In the genomic region with DNA sequence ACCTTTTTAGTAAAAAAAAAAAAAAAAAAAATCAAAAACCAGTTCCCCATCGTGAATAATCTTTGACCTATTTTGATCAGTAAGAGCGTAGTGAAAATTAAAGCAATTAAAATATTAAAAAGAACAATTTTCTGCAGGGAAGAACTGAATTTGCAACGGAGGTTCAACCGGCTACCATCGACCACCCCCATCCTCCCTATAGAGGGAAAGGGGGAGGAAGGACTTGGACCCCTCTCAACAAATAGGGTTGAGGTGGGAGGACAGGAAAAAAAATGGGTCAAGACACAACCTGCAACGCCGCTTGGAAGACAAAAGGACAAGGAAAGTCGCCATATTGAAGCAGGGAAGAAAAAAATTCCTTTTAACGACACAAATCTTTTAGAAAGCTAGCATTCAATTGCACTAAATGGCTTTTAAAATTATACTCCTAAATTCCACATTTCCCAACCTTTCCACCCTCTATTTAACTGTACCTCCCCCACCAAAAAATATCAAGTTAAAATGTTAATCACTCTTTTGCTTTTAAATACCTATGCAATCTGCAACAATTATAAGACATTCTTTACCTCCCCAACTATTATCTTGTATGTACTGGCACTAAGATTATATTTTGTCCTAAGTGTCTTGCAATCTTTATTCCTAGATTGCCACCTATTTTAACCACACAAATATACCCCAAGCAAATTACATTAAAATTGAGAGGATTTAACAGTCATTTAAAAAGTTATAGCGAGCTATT, we compare ENCODE assay signal across 8 cellular contexts. TPM values are rescaled to one million over a fixed set of nuclear protein-coding genes. Genes with fewer than 3 reads are reported as not detected.
DNase-seq lines count a peak whose midpoint lies in the region; ATAC-seq, FAIRE-seq and TF ChIP-seq lines count a peak whose summit lies in the region.

No MANE protein-coding gene starts in this region.

- CTCF ChIA-PET in HEK293T (lab: Yijun Ruan, JAX) = interaction anchor here (0.6 to 0.7 kb wide), 4 partner anchors 18 to 162 kb away, joined by 3 to 5 read pairs (median 4); no protein-coding TSS in a partner anchor
- CTCF ChIA-PET in activated naive CD4-positive, alpha-beta T cell treated with anti-CD3 and anti-CD28 coated beads for 36 hours (lab: Charles Lee) = interaction anchor here (0.6 to 3.7 kb wide), 8 partner anchors 57 to 149 kb away, joined by 3 to 22 read pairs (median 4); a partner anchor contains a TSS

- H3K27me3 ChIP-seq in BLaER1 treated with 17β-estradiol and CSF1 and Interleukin-3, amounts not matched to agents 10 nM and 100 nM = no peaks in the 10 kb centered on the region
- H3K27me3 ChIP-seq in gastroesophageal sphincter = no peaks in the 10 kb centered on the region

- H3K4me1 ChIP-seq in BLaER1 treated with 17β-estradiol and CSF1 and Interleukin-3, amounts not matched to agents 10 nM and 100 nM = peaks cover 51 to 58% (median 54%) of the 10 kb centered on the region in 10 experiments
- H3K4me1 ChIP-seq in gastroesophageal sphincter = peaks cover 35 to 63% (median 36%) of the 10 kb centered on the region in 3 donors

- no peak for TF ChIP-seq EP300 in gastroesophageal sphincter (IDR thresholded peaks at IDR 0.05)

- peak in 1 of 4 experiments; percentile 5 for TF ChIP-seq CTCF in gastroesophageal sphincter (IDR thresholded peaks at IDR 0.05)
- no peak for TF ChIP-seq CTCF in D721Med (IDR thresholded peaks at IDR 0.05; ENCODE audit: insufficient read depth, missing control alignments)

- peak overlapping the region; percentile 87 to 98 (median 94) for H3K4me2 ChIP-seq in BLaER1 treated with 17β-estradiol and CSF1 and Interleukin-3, amounts not matched to agents 10 nM and 100 nM

- no peaks in the 10 kb centered on the region; a peak in 1 of 22 replicates for H3K9me3 ChIP-seq in BLaER1 treated with 17β-estradiol and CSF1 and Interleukin-3, amounts not matched to agents 10 nM and 100 nM (replicated peaks in 1 of 11)
- H3K9me3 ChIP-seq in gastroesophageal sphincter = no peaks in the 10 kb centered on the region

- peaks cover 51% of the 10 kb centered on the region for H3K4me1 Mint-ChIP-seq in activated naive CD4-positive, alpha-beta T cell treated with anti-CD3 and anti-CD28 coated beads for 36 hours (ENCODE audit: low read depth)

- H3K9ac ChIP-seq in BLaER1 treated with 17β-estradiol and CSF1 and Interleukin-3, amounts not matched to agents 10 nM and 100 nM = peak overlapping the region; percentile 97 to 99 (median 99)

- POLR2A ChIA-PET in HEK293T (lab: Yijun Ruan, JAX) = interaction anchor here (0.6 to 4.8 kb wide), 44 partner anchors 9 to 885 kb away, joined by 3 to 90 read pairs (median 4); a partner anchor contains a TSS

- H3K4me3 ChIP-seq in BLaER1 treated with 17β-estradiol and CSF1 and Interleukin-3, amounts not matched to agents 10 nM and 100 nM = peak overlapping the region; percentile 71 to 92 (median 84)
- peak overlapping the region; percentile 76 to 85 for H3K4me3 ChIP-seq in gastroesophageal sphincter

- no peaks in the 10 kb centered on the region for H3K27me3 Mint-ChIP-seq in activated naive CD4-positive, alpha-beta T cell treated with anti-CD3 and anti-CD28 coated beads for 36 hours (ENCODE audit: low read depth)

- no peaks in the 10 kb centered on the region for H3K9me3 Mint-ChIP-seq in activated naive CD4-positive, alpha-beta T cell treated with anti-CD3 and anti-CD28 coated beads for 36 hours

- FAIRE-seq in D721Med (lab: Jason Lieb, UNC) = no peak

- peaks cover 60% of the 10 kb centered on the region for H3K36me3 Mint-ChIP-seq in activated naive CD4-positive, alpha-beta T cell treated with anti-CD3 and anti-CD28 coated beads for 36 hours (ENCODE audit: low read depth)

- TF ChIP-seq POLR2A in gastroesophageal sphincter (IDR thresholded peaks at IDR 0.05) = peak in 1 of 2 donors; percentile 4

- intact Hi-C loops in activated naive CD4-positive, alpha-beta T cell treated with anti-CD3 and anti-CD28 coated beads for 36 hours (cut with micrococcal nuclease) = loop anchor here (1.0 to 10.0 kb wide), 7 partner anchors 44 to 927 kb away; a partner anchor contains a TSS

- H3K27ac Mint-ChIP-seq in activated naive CD4-positive, alpha-beta T cell treated with anti-CD3 and anti-CD28 coated beads for 36 hours = peak overlapping the region; percentile 95

- peaks cover 29 to 70% (median 55%) of the 10 kb centered on the region in 11 experiments for H3K36me3 ChIP-seq in BLaER1 treated with 17β-estradiol and CSF1 and Interleukin-3, amounts not matched to agents 10 nM and 100 nM
- peaks cover 0 to 20% of the 10 kb centered on the region in 2 donors for H3K36me3 ChIP-seq in gastroesophageal sphincter

- 0 to 1% methylated on average over 10 of the region's 10 CpGs for WGBS in gastroesophageal sphincter (ENCODE audit: low coverage in 1 of 2), 2 donors

- ATAC-seq in gastroesophageal sphincter (no peak), GM18868 (IDR thresholded peaks at IDR 0.05; ENCODE audit: unreplicated experiment) (no peak)

- peak overlapping the region; percentile 96 to 99 (median 98) for H3K27ac ChIP-seq in BLaER1 treated with 17β-estradiol and CSF1 and Interleukin-3, amounts not matched to agents 10 nM and 100 nM
- peak overlapping the region; percentile 92 to 99 (median 97) for H3K27ac ChIP-seq in gastroesophageal sphincter

- H3K4me3 Mint-ChIP-seq in activated naive CD4-positive, alpha-beta T cell treated with anti-CD3 and anti-CD28 coated beads for 36 hours = peak overlapping the region; percentile 87

- DNase-seq in HEK293T (ENCODE audit: extremely low spot score) (no peak), NCI-H82 (lab: John Stamatoyannopoulos, UW) (peak; percentile 88), non-pigmented ciliary epithelial cell (ENCODE audit: low read depth) (peak; percentile 53), D721Med (ENCODE audit: insufficient read length, low spot score) (no peak)
- DNase-seq in activated naive CD4-positive, alpha-beta T cell treated with anti-CD3 and anti-CD28 coated beads for 36 hours = peak; percentile 34

- peaks cover 5 to 44% (median 44%) of the 10 kb centered on the region in 11 experiments for H4K20me1 ChIP-seq in BLaER1 treated with 17β-estradiol and CSF1 and Interleukin-3, amounts not matched to agents 10 nM and 100 nM

TF ChIP-seq in HEK293T, 16 proteins besides CTCF, POLR2A, EP300 and RAD21:
- no peak for TF ChIP-seq HDGF (IDR thresholded peaks at IDR 0.05; ENCODE audit: borderline replicate concordance)
- TF ChIP-seq, protein P1, sequence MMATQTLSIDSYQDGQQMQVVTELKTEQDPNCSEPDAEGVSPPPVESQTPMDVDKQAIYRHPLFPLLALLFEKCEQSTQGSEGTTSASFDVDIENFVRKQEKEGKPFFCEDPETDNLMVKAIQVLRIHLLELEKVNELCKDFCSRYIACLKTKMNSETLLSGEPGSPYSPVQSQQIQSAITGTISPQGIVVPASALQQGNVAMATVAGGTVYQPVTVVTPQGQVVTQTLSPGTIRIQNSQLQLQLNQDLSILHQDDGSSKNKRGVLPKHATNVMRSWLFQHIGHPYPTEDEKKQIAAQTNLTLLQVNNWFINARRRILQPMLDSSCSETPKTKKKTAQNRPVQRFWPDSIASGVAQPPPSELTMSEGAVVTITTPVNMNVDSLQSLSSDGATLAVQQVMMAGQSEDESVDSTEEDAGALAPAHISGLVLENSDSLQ (IDR thresholded peaks at IDR 0.05) = no peak
- peak; percentile 42 for TF ChIP-seq NFRKB (IDR thresholded peaks at IDR 0.05)
- no peak for TF ChIP-seq SP1 (IDR thresholded peaks at IDR 0.05)
- TF ChIP-seq ZNF384 (IDR thresholded peaks at IDR 0.05) = peak; percentile 53; the same call in 1 of the 2 replicates
- no peak for TF ChIP-seq CTBP1 (IDR thresholded peaks at IDR 0.05; ENCODE audit: borderline replicate concordance)
- no peak for TF ChIP-seq LEF1 (IDR thresholded peaks at IDR 0.05; ENCODE audit: borderline replicate concordance)
- no peak for TF ChIP-seq ARNT (IDR thresholded peaks at IDR 0.05)
- TF ChIP-seq FOXK2 (IDR thresholded peaks at IDR 0.05) = 0 out of 2 replicates have a peak, but pooled peaks have one; percentile 39
- peak; percentile 32; the same call in 1 of the 2 replicates for TF ChIP-seq ELF4 (IDR thresholded peaks at IDR 0.05)

RNA-seq across cellular contexts. Expression of a gene that starts 1.7 kb away (rescaled TPM):
- total RNA-seq in activated naive CD4-positive, alpha-beta T cell treated with anti-CD3 and anti-CD28 coated beads for 36 hours = 10 to 100 TPM; 47.1 to 49.1 TPM
- 10 to 100 TPM; 26.7 to 50.4 (median 37.9) TPM for total RNA-seq in gastroesophageal sphincter

RNA-seq across cellular contexts. Expression of a gene that starts 2.3 kb away (rescaled TPM):
- total RNA-seq in activated naive CD4-positive, alpha-beta T cell treated with anti-CD3 and anti-CD28 coated beads for 36 hours = 100 to 1,000 TPM; 118 to 120 TPM
- total RNA-seq in gastroesophageal sphincter = 10 to 100 TPM; 35.0 to 41.2 (median 36.7) TPM

RNA-seq across cellular contexts. Expression of a gene that starts 11.3 kb away (rescaled TPM):
- total RNA-seq in activated naive CD4-positive, alpha-beta T cell treated with anti-CD3 and anti-CD28 coated beads for 36 hours = 1 to 10 TPM; 6.9 to 7.5 TPM
- total RNA-seq in gastroesophageal sphincter = 1 to 10 TPM in 3 of 4 donors, under 1 TPM in 1; 0.82 to 2.6 (median 2.1) TPM

RNA-seq across cellular contexts. Expression of a gene that starts 31.5 kb away (rescaled TPM):
- 10 to 100 TPM; 33.6 TPM for total RNA-seq in activated naive CD4-positive, alpha-beta T cell treated with anti-CD3 and anti-CD28 coated beads for 36 hours
- total RNA-seq in gastroesophageal sphincter = 10 to 100 TPM; 10.8 to 19.6 (median 16.6) TPM

RNA-seq across cellular contexts. Expression of a gene that starts 44.1 kb away (rescaled TPM):
- total RNA-seq in activated naive CD4-positive, alpha-beta T cell treated with anti-CD3 and anti-CD28 coated beads for 36 hours = 10 to 100 TPM; 79.5 to 82.7 TPM
- total RNA-seq in gastroesophageal sphincter = 10 to 100 TPM; 42.8 to 63.6 (median 47.4) TPM

Comparison
In these comparisons a context has a peak if more than half of its experiments do, and no peak if none do; other contexts are left out.
1. DNase-seq: peak in NCI-H82 (single experiment), activated naive CD4-positive, alpha-beta T cell treated with anti-CD3 and anti-CD28 coated beads for 36 hours (single experiment) and non-pigmented ciliary epithelial cell (single experiment); none in HEK293T (single experiment) and D721Med (single experiment).